In genomic region chr10:103569877-103570276, GRCh38 we compare ENCODE assay signal across 1 cellular context.
TF ChIP-seq lines count a peak whose summit lies in the region.

No MANE protein-coding gene starts in this region.

TF ChIP-seq in SK-N-SH treated with all-trans-retinoic acid at 6 μM for 48 hours, 23 proteins besides CTCF, POLR2A, EP300 and RAD21 (continued from another document):
- TF ChIP-seq TSHZ2 (CRISPR knock-in tag; IDR thresholded peaks at IDR 0.05) (no peak), SNAI2 (CRISPR knock-in tag; IDR thresholded peaks at IDR 0.05) (no peak), GLIS3 (CRISPR knock-in tag; IDR thresholded peaks at IDR 0.05) (no peak), CSDC2 (CRISPR knock-in tag; IDR thresholded peaks at IDR 0.05) (no peak), RARB (CRISPR knock-in tag; IDR thresholded peaks at IDR 0.05) (no peak), PATZ1 (CRISPR knock-in tag; IDR thresholded peaks at IDR 0.05; ENCODE audit: borderline replicate concordance) (no peak), OSR1 (CRISPR knock-in tag; IDR thresholded peaks at IDR 0.05) (no peak), CREB5 (CRISPR knock-in tag; IDR thresholded peaks at IDR 0.05; ENCODE audit: low read depth) (no peak), ZNF8 (CRISPR knock-in tag; IDR thresholded peaks at IDR 0.05) (no peak), BACH2 (CRISPR knock-in tag; IDR thresholded peaks at IDR 0.05; ENCODE audit: borderline replicate concordance) (no peak), POU6F1 (CRISPR knock-in tag; IDR thresholded peaks at IDR 0.05; ENCODE audit: borderline replicate concordance, low read depth) (no peak), TCF4 (CRISPR knock-in tag; IDR thresholded peaks at IDR 0.05; ENCODE audit: borderline replicate concordance) (no peak), ZFP3 (CRISPR knock-in tag; IDR thresholded peaks at IDR 0.05) (no peak), ARNTL (CRISPR knock-in tag; IDR thresholded peaks at IDR 0.05; ENCODE audit: borderline replicate concordance, low read depth) (no peak)
